Comparison of ENCODE assay signal across 10 cellular contexts in genomic region chr2:37164757-37165156, GRCh38. TPM values are rescaled to one million over a fixed set of nuclear protein-coding genes. Genes with fewer than 3 reads are reported as not detected.
"Had no signal": no experiment of that assay in that cellular context is flagged by ENCODE, and none has a peak within 500 bp of the region (broad histone marks: within the 10 kb centered on the region; RNA-seq: fewer than 3 reads in every experiment).

No MANE protein-coding gene starts in this region.

- H3K4me3 Mint-ChIP-seq: GM23338, H9, HFFc6, IgD-negative memory B cell had no signal

- H3K27ac ChIP-seq: HL-60 had no signal

- H3K4me3 ChIP-seq: GM23338 had no signal

- FAIRE-seq: H1, H54, HepG2 had no signal

- H3K27me3 Mint-ChIP-seq: IgD-negative memory B cell had no signal

- DNase-seq: H9, HFFc6, KG1 had no signal

- H3K27ac Mint-ChIP-seq: GM23338, H9, HFFc6, IgD-negative memory B cell had no signal

RNA-seq across cellular contexts. Expression of gene SULT6B1, which starts 23.7 kb away (rescaled TPM):
- total RNA-seq: GM23338, H1, H9, HepG2, HFFc6, HT1080 had no signal
